In genomic region chr11:114044042-114044871, GRCh38 we compare ENCODE assay signal across 14 cellular contexts. TPM values are rescaled to one million over a fixed set of nuclear protein-coding genes. Genes with fewer than 3 reads are reported as not detected.
DNase-seq lines count a peak whose midpoint lies in the region; ATAC-seq, FAIRE-seq and TF ChIP-seq lines count a peak whose summit lies in the region.
"Had no signal": no experiment of that assay in that cellular context is flagged by ENCODE, and none has a peak within 500 bp of the region (broad histone marks: within the 10 kb centered on the region; RNA-seq: fewer than 3 reads in every experiment).

No MANE protein-coding gene starts in this region.

- no peak overlapping the region for H3K23ac ChIP-seq in trophoblast cell (ENCODE audit: low read length)

- no peak overlapping the region for H2AK5ac ChIP-seq in trophoblast cell (ENCODE audit: low read length)

- no peak overlapping the region for H3K18ac ChIP-seq in trophoblast cell (ENCODE audit: low read length)

- no peak overlapping the region for H3K14ac ChIP-seq in trophoblast cell (ENCODE audit: low read length)

- H3K27me3 ChIP-seq in CD8-positive, alpha-beta T cell (ENCODE audit: insufficient read depth, low read length), result no peaks in the 10 kb centered on the region
- H3K27me3 ChIP-seq in trophoblast cell (ENCODE audit: insufficient read depth, low read length) (no peaks in the 10 kb centered on the region), endodermal cell (ENCODE audit: control insufficient read depth, insufficient read depth, low read length, poor library complexity, severe bottlenecking) (no peaks in the 10 kb centered on the region)

- no peaks in the 10 kb centered on the region for H3K9me3 Mint-ChIP-seq in CD8-positive, alpha-beta T cell
- H3K9me3 Mint-ChIP-seq in endodermal cell, result no peaks in the 10 kb centered on the region
- peaks cover 5% of the 10 kb centered on the region for H3K9me3 Mint-ChIP-seq in glutamatergic neuron (ENCODE audit: unreplicated experiment)
- H3K9me3 Mint-ChIP-seq: CD14-positive monocyte had no signal

- no peaks in the 10 kb centered on the region for H3K79me1 ChIP-seq in trophoblast cell (ENCODE audit: low read length)

- FAIRE-seq in GM12892 (lab: Jason Lieb, UNC), result no peak

- no peak overlapping the region for H3K27ac ChIP-seq in CD8-positive, alpha-beta T cell (ENCODE audit: low read depth, low read length)
- no peak overlapping the region for H3K27ac ChIP-seq in trophoblast cell (ENCODE audit: low read depth, low read length)
- no peak overlapping the region for H3K27ac ChIP-seq in endodermal cell (ENCODE audit: low read depth, low read length)

- WGBS in trophoblast cell (ENCODE audit: extremely low coverage, insufficient coverage, insufficient read length), result no CpG with 5 or more reads among the region's 10 CpGs
- 81 to 86% methylated on average over 9 to 10 of the region's 10 CpGs for WGBS in endodermal cell (ENCODE audit: insufficient coverage in 1 of 2, insufficient read length in 1 of 2), 2 experiments

- CTCF ChIA-PET in CD8-positive, alpha-beta T cell (lab: Charles Lee), result interaction anchor here (0.6 to 4.2 kb wide), 12 partner anchors 8 to 222 kb away, joined by 3 to 23 read pairs (median 4); no protein-coding TSS in a partner anchor

- peak; percentile 65 for ATAC-seq in CD8-positive, alpha-beta T cell
- no peak for ATAC-seq in HG03354 (IDR thresholded peaks at IDR 0.05; ENCODE audit: poor library complexity, severe bottlenecking, unreplicated experiment)

- no peak overlapping the region for H2BK5ac ChIP-seq in trophoblast cell (ENCODE audit: low read depth, low read length, poor library complexity)

- H3K4me3 Mint-ChIP-seq in CD8-positive, alpha-beta T cell, result no peak overlapping the region
- H3K4me3 Mint-ChIP-seq in endodermal cell, result no peak overlapping the region
- no peak overlapping the region for H3K4me3 Mint-ChIP-seq in glutamatergic neuron (ENCODE audit: unreplicated experiment)
- H3K4me3 Mint-ChIP-seq: CD14-positive monocyte had no signal

- TF ChIP-seq POLR2A in NB4 (IDR thresholded peaks at IDR 0.05; ENCODE audit: extremely low read depth, insufficient read length) (no peak), GM12892 (IDR thresholded peaks at IDR 0.05; ENCODE audit: low read depth, low read length) (no peak)

- H4K12ac ChIP-seq in trophoblast cell (ENCODE audit: low read depth, low read length), result no peak overlapping the region

- H3K4me2 ChIP-seq in trophoblast cell (ENCODE audit: low read length), result no peak overlapping the region

- no peaks in the 10 kb centered on the region for H3K36me3 Mint-ChIP-seq in CD8-positive, alpha-beta T cell
- no peaks in the 10 kb centered on the region for H3K36me3 Mint-ChIP-seq in endodermal cell (ENCODE audit: low read depth)
- H3K36me3 Mint-ChIP-seq in glutamatergic neuron (ENCODE audit: unreplicated experiment), result no peaks in the 10 kb centered on the region
- H3K36me3 Mint-ChIP-seq: CD14-positive monocyte had no signal

- peaks cover 15% of the 10 kb centered on the region for H3K4me1 Mint-ChIP-seq in CD8-positive, alpha-beta T cell (ENCODE audit: low read depth)
- H3K4me1 Mint-ChIP-seq in endodermal cell, result peaks cover 10% of the 10 kb centered on the region
- no peaks in the 10 kb centered on the region for H3K4me1 Mint-ChIP-seq in glutamatergic neuron (ENCODE audit: low read depth, unreplicated experiment)
- H3K4me1 Mint-ChIP-seq: CD14-positive monocyte had no signal

- no peaks in the 10 kb centered on the region for H3K79me2 ChIP-seq in trophoblast cell (ENCODE audit: control insufficient read depth, insufficient read depth, low read length, poor library complexity)

- no peak overlapping the region for H3K4ac ChIP-seq in trophoblast cell (ENCODE audit: low read depth, low read length)

- H3K4me1 ChIP-seq in CD8-positive, alpha-beta T cell (ENCODE audit: insufficient read depth, low read length), result no peaks in the 10 kb centered on the region
- no peaks in the 10 kb centered on the region for H3K4me1 ChIP-seq in trophoblast cell (ENCODE audit: control insufficient read depth in 1 of 2, insufficient read depth in 2 of 2, low read length in 2 of 2)
- peaks cover 6% of the 10 kb centered on the region for H3K4me1 ChIP-seq in endodermal cell (ENCODE audit: control insufficient read depth, insufficient read depth, low read length)

- H3K9ac ChIP-seq in trophoblast cell (ENCODE audit: low read length) (no peak overlapping the region), endodermal cell (ENCODE audit: extremely low read depth, low read length, poor library complexity, severe bottlenecking) (no peak overlapping the region)

- no peak overlapping the region for H2AFZ ChIP-seq in trophoblast cell (ENCODE audit: insufficient read depth, low read length, poor library complexity)

- H3K9me3 ChIP-seq in CD8-positive, alpha-beta T cell (ENCODE audit: low read length), result no peaks in the 10 kb centered on the region
- no peaks in the 10 kb centered on the region for H3K9me3 ChIP-seq in trophoblast cell (ENCODE audit: insufficient read depth, low read depth, low read length)
- H3K9me3 ChIP-seq in endodermal cell (ENCODE audit: control insufficient read depth, low read length), result no peaks in the 10 kb centered on the region

- H4K91ac ChIP-seq in trophoblast cell (ENCODE audit: low read depth, low read length), result no peak overlapping the region

- H2BK12ac ChIP-seq in trophoblast cell (ENCODE audit: low read length), result no peak overlapping the region

- POLR2A ChIA-PET in CD8-positive, alpha-beta T cell (lab: Charles Lee), result interaction anchor here (2.1 kb wide), 1 partner anchor 16 kb away, joined by 9 read pairs; the partner anchor contains the start of gene ZBTB16

- H3K27me3 Mint-ChIP-seq in CD8-positive, alpha-beta T cell (ENCODE audit: low read depth), result no peaks in the 10 kb centered on the region
- H3K27me3 Mint-ChIP-seq in endodermal cell (ENCODE audit: insufficient read depth) (peaks cover 21% of the 10 kb centered on the region), glutamatergic neuron (ENCODE audit: unreplicated experiment) (no peaks in the 10 kb centered on the region)

- no peak overlapping the region for H4K8ac ChIP-seq in trophoblast cell (ENCODE audit: low read depth, low read length)

- intact Hi-C loops in CD8-positive, alpha-beta T cell (cut with DNase I, micrococcal nuclease), result no loop called here

- H2BK120ac ChIP-seq in trophoblast cell (ENCODE audit: insufficient read depth, low read length, poor library complexity), result no peak overlapping the region

- no peak for TF ChIP-seq CTCF in CD8-positive, alpha-beta T cell (IDR thresholded peaks at IDR 0.05)
- TF ChIP-seq CTCF in NB4 (IDR thresholded peaks at IDR 0.05; ENCODE audit: low read depth, low read length) (no peak), endodermal cell (conservative IDR thresholded peaks at IDR 0.05) (no peak), glutamatergic neuron (IDR thresholded peaks at IDR 0.05; ENCODE audit: partially characterized antibody, unreplicated experiment) (no peak)

- no peak for DNase-seq in CD8-positive, alpha-beta T cell
- peak; percentile 28 for DNase-seq in NB4 (ENCODE audit: low read depth)
- peak; percentile 71 for DNase-seq in glomerular endothelial cell (ENCODE audit: extremely low read depth, low read depth, low spot score)
- DNase-seq in trophoblast cell, result no peak
- no peak for DNase-seq in endodermal cell
- no peak for DNase-seq in GM12892 (ENCODE audit: insufficient read length)
- no peak for DNase-seq in glutamatergic neuron
- DNase-seq: amygdala; effector memory CD4-positive, alpha-beta T cell; hypothalamus; NCI-H1694; SW 1271 had no signal

- peak overlapping the region; percentile 24 for H3K27ac Mint-ChIP-seq in CD8-positive, alpha-beta T cell
- H3K27ac Mint-ChIP-seq in endodermal cell (no peak overlapping the region), glutamatergic neuron (ENCODE audit: unreplicated experiment) (no peak overlapping the region)
- H3K27ac Mint-ChIP-seq: CD14-positive monocyte had no signal

- no peak overlapping the region for H3K4me3 ChIP-seq in CD8-positive, alpha-beta T cell (ENCODE audit: low read depth, low read length)
- H3K4me3 ChIP-seq in NB4 (ENCODE audit: low read depth, low read length), result no peak overlapping the region
- peak overlapping the region; percentile 49 for H3K4me3 ChIP-seq in trophoblast cell (ENCODE audit: low read depth, low read length)
- H3K4me3 ChIP-seq in endodermal cell (ENCODE audit: low read length), result no peak overlapping the region

- no peaks in the 10 kb centered on the region for H3K36me3 ChIP-seq in CD8-positive, alpha-beta T cell (ENCODE audit: insufficient read depth, low read length)
- H3K36me3 ChIP-seq in trophoblast cell (ENCODE audit: control insufficient read depth in 1 of 2, insufficient read depth in 2 of 2, low read length in 2 of 2), result no peaks in the 10 kb centered on the region
- H3K36me3 ChIP-seq in endodermal cell (ENCODE audit: control insufficient read depth, insufficient read depth, low read length), result no peaks in the 10 kb centered on the region

RNA-seq across cellular contexts. Expression of gene ZBTB16, which starts 15.3 kb away (rescaled TPM):
- 10 to 100 TPM; 15.3 to 18.3 TPM for total RNA-seq in CD8-positive, alpha-beta T cell
- 6.9 and 10.9 TPM in 2 replicates for total RNA-seq in glomerular endothelial cell
- 0.06 and 0.07 TPM in 2 replicates for polyA plus RNA-seq in trophoblast cell (2013)
- 1 to 10 TPM; 4.1 to 5.8 TPM for total RNA-seq in endodermal cell
- polyA plus RNA-seq in endodermal cell (2013, experiment 1 of 2), result 16.5 TPM
- 16.8 TPM for polyA plus RNA-seq in endodermal cell (2013, experiment 2 of 2)
- polyA plus RNA-seq in GM12892 (2012; ENCODE audit: missing spikeins), result not detected
- 9.0 TPM for total RNA-seq in glutamatergic neuron (ENCODE audit: unreplicated experiment)

Comparison
In these comparisons a context has a peak if more than half of its experiments do, and no peak if none do; other contexts are left out.
1. DNase-seq: peak in NB4 (single experiment) and glomerular endothelial cell (single experiment); none in CD8-positive, alpha-beta T cell (0 of 7), trophoblast cell (0 of 2), endodermal cell (single experiment), GM12892 (single experiment) and glutamatergic neuron (single experiment).